ENCODE assay signal across 8 cellular contexts in the genomic region with DNA sequence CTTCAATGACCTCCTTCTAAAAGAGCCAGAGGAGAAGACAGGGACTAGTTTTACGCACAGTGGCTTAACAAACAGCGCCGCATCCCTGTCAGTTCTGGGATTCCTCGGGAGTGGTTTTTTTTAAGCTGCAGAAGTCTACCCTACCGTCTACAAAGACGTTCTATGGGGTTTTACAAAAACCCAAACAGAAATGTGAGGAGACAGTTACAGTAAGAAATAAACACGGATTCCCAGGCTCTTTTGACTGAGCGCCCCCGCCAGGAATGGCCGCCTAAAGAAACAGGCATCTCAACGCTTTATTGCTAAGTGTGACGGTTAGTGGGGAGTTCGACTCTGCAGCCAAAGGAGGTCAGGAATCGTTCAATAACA. TPM values are rescaled to one million over a fixed set of nuclear protein-coding genes. Genes with fewer than 3 reads are reported as not detected.
DNase-seq lines count a peak whose midpoint lies in the region; ATAC-seq and TF ChIP-seq lines count a peak whose summit lies in the region.

No MANE protein-coding gene starts in this region.

- peaks cover 17 to 42% of the 10 kb centered on the region in 2 experiments for H3K79me1 ChIP-seq in IMR-90 (ENCODE audit: low read depth in 1 of 2, low read length in 2 of 2)

- no peaks in the 10 kb centered on the region for H3K27me3 ChIP-seq in IMR-90 (ENCODE audit: control insufficient read depth, insufficient read depth, low read length)
- no peaks in the 10 kb centered on the region for H3K27me3 ChIP-seq in esophagus (ENCODE audit: control insufficient read depth in 1 of 2, insufficient read depth in 2 of 2, low read length in 2 of 2)
- no peaks in the 10 kb centered on the region for H3K27me3 ChIP-seq in muscle layer of colon (ENCODE audit: control insufficient read depth in 1 of 2, insufficient read depth in 2 of 2, low read length in 2 of 2)

- H3K9me3 ChIP-seq in IMR-90 (ENCODE audit: control insufficient read depth, insufficient read depth, low read length), result no peaks in the 10 kb centered on the region
- no peaks in the 10 kb centered on the region for H3K9me3 ChIP-seq in T-helper 17 cell (ENCODE audit: control insufficient read depth, low read length, poor library complexity, severe bottlenecking)
- no peaks in the 10 kb centered on the region for H3K9me3 ChIP-seq in esophagus (ENCODE audit: control insufficient read depth in 2 of 2, insufficient read depth in 1 of 2, low read depth in 1 of 2, low read length in 1 of 2)
- H3K9me3 ChIP-seq in muscle layer of colon (ENCODE audit: low read length), result no peaks in the 10 kb centered on the region

- H3K36me3 ChIP-seq in IMR-90 (ENCODE audit: control insufficient read depth, insufficient read depth, low read length) (peaks cover 24% of the 10 kb centered on the region), esophagus (ENCODE audit: control insufficient read depth in 2 of 2, insufficient read depth in 2 of 2, low read length in 1 of 2) (peaks cover 0 to 11% of the 10 kb centered on the region in 2 donors), muscle layer of colon (ENCODE audit: insufficient read depth, low read length) (peaks cover 25% of the 10 kb centered on the region)

- H4K5ac ChIP-seq in IMR-90 (ENCODE audit: low read depth, low read length), result peak overlapping the region; percentile 93

- CTCF ChIA-PET in IMR-90 (lab: Yijun Ruan, JAX), result interaction anchor here (0.5 to 1.4 kb wide), 2 partner anchors 17 to 595 kb away, joined by 3 to 4 read pairs; no protein-coding TSS in a partner anchor

- TF ChIP-seq CTCF in IMR-90 (conservative IDR thresholded peaks at IDR 0.05; ENCODE audit: low read depth, low read length), result peak; percentile 49

- H3K4me3 ChIP-seq in IMR-90 (ENCODE audit: insufficient read depth, low read depth, low read length) (peak overlapping the region; percentile 94), esophagus (ENCODE audit: low read depth in 1 of 2, low read length in 2 of 2) (peak overlapping the region; percentile 93 to 98), muscle layer of colon (ENCODE audit: low read depth in 1 of 2, low read length in 2 of 2) (peak overlapping the region; percentile 93 to 94)

- H2BK15ac ChIP-seq in IMR-90 (ENCODE audit: low read depth, low read length), result no peak overlapping the region

- peak; percentile 70 for TF ChIP-seq RAD21 in IMR-90 (IDR thresholded peaks at IDR 0.05; ENCODE audit: low read length)

- H3K36me3 Mint-ChIP-seq in activated T-cell treated with anti-CD3 and anti-CD28 coated beads, Interleukin-2, amount 50 U/mL, for 24 hours (ENCODE audit: low read depth), result peaks cover 86% of the 10 kb centered on the region
- peaks cover 2% of the 10 kb centered on the region for H3K36me3 Mint-ChIP-seq in T-helper 17 cell (ENCODE audit: low read depth)

- intact Hi-C loops in IMR-90 (cut with micrococcal nuclease), result loop anchor here (1.0 to 5.0 kb wide), 4 partner anchors 52 to 555 kb away; no protein-coding TSS in a partner anchor

- peak overlapping the region; percentile 96 for H2AFZ ChIP-seq in IMR-90 (replicated peaks; ENCODE audit: low read length, poor library complexity)

- H3K9me1 ChIP-seq in IMR-90 (ENCODE audit: insufficient read depth, low read length), result no peaks in the 10 kb centered on the region

- peak overlapping the region; percentile 95 for H3K27ac Mint-ChIP-seq in activated T-cell treated with anti-CD3 and anti-CD28 coated beads, Interleukin-2, amount 50 U/mL, for 24 hours
- H3K27ac Mint-ChIP-seq in T-helper 17 cell, result peak overlapping the region; percentile 91

- peak overlapping the region; percentile 68 for H2AK9ac ChIP-seq in IMR-90 (replicated peaks; ENCODE audit: low read depth, low read length, poor library complexity)

- H3K27me3 Mint-ChIP-seq in activated T-cell treated with anti-CD3 and anti-CD28 coated beads, Interleukin-2, amount 50 U/mL, for 24 hours, result no peaks in the 10 kb centered on the region
- H3K27me3 Mint-ChIP-seq in T-helper 17 cell, result no peaks in the 10 kb centered on the region

- H2BK5ac ChIP-seq in IMR-90 (ENCODE audit: low read depth, low read length, poor library complexity, severe bottlenecking), result peak overlapping the region; percentile 31

- H3K4me1 Mint-ChIP-seq in activated T-cell treated with anti-CD3 and anti-CD28 coated beads, Interleukin-2, amount 50 U/mL, for 24 hours (ENCODE audit: low read depth), result peaks cover 46% of the 10 kb centered on the region
- peaks cover 39% of the 10 kb centered on the region for H3K4me1 Mint-ChIP-seq in T-helper 17 cell

- whole genome bisulfite sequencing in IMR-90 (ENCODE audit: extremely low coverage in 2 of 2, insufficient read length in 1 of 2), 2 experiments, result 0% methylated on average over 3 of the region's 14 CpGs; no CpG with 5 or more reads in 1 of the 2 experiments
- WGBS in esophagus, 2 donors, result 0% methylated on average over 14 of the region's 14 CpGs

- peak overlapping the region; percentile 90; the same call in 1 of the 2 replicates for H2AK5ac ChIP-seq in IMR-90 (ENCODE audit: low read depth, low read length)

- dilution Hi-C loops in IMR-90 (cut with HindIII; ENCODE audit: low sequenced_read_pairs, unreplicated experiment), result no loop called here

- POLR2A ChIA-PET in IMR-90 (lab: Charles Lee; ENCODE audit: unreplicated experiment), result no interaction called here

- H3K9ac ChIP-seq in IMR-90 (ENCODE audit: low read depth, low read length), result peak overlapping the region; percentile 89
- H3K9ac ChIP-seq in muscle layer of colon (ENCODE audit: low read length), result peak overlapping the region; percentile 75

- H3K23ac ChIP-seq in IMR-90 (ENCODE audit: low read depth, low read length), result peak overlapping the region; percentile 70

- H2BK20ac ChIP-seq in IMR-90 (ENCODE audit: low read depth, low read length), result no peak overlapping the region

- no peaks in the 10 kb centered on the region for H3K9me3 Mint-ChIP-seq in activated T-cell treated with anti-CD3 and anti-CD28 coated beads, Interleukin-2, amount 50 U/mL, for 24 hours

- H3K18ac ChIP-seq in IMR-90 (ENCODE audit: low read depth, low read length), result no peak overlapping the region

- peak overlapping the region; percentile 73 for H3K27ac ChIP-seq in IMR-90 (ENCODE audit: insufficient read depth, low read length)
- H3K27ac ChIP-seq in esophagus (ENCODE audit: low read depth in 2 of 2, low read length in 1 of 2), result peak overlapping the region in 1 of 2 donors; percentile 75
- H3K27ac ChIP-seq in muscle layer of colon (ENCODE audit: low read depth, low read length), result peak overlapping the region; percentile 76

- in situ Hi-C loops in IMR-90 (cut with MboI; ENCODE audit: low sequenced_read_pairs), result no loop called here

- H3K4ac ChIP-seq in IMR-90 (ENCODE audit: low read depth, low read length), result peak overlapping the region; percentile 36

- peak overlapping the region; percentile 92 for H3K4me2 ChIP-seq in IMR-90 (ENCODE audit: low read depth, low read length)

- TF ChIP-seq POLR2A in IMR-90 (IDR thresholded peaks at IDR 0.05; ENCODE audit: low read depth, low read length), result no peak

- H3K4me3 Mint-ChIP-seq in activated T-cell treated with anti-CD3 and anti-CD28 coated beads, Interleukin-2, amount 50 U/mL, for 24 hours, result peak overlapping the region; percentile 90
- peak overlapping the region; percentile 94 for H3K4me3 Mint-ChIP-seq in T-helper 17 cell

- H3K14ac ChIP-seq in IMR-90 (replicated peaks; ENCODE audit: low read depth, low read length), result 0 out of 2 replicates have a peak overlapping the region, but pooled peaks have one; percentile 24

- H4K8ac ChIP-seq in IMR-90 (ENCODE audit: low read depth in 2 of 2, low read length in 2 of 2), result peak overlapping the region; percentile 76 to 94

- H3K4me1 ChIP-seq in IMR-90 (ENCODE audit: control insufficient read depth, insufficient read depth, low read length) (no peaks in the 10 kb centered on the region; the same call in 1 of the 2 replicates), esophagus (ENCODE audit: control insufficient read depth in 2 of 2, insufficient read depth in 2 of 2, low read length in 1 of 2) (no peaks in the 10 kb centered on the region), muscle layer of colon (ENCODE audit: insufficient read depth, low read length) (peaks cover 26% of the 10 kb centered on the region)

- ATAC-seq in GM21717 (IDR thresholded peaks at IDR 0.05; ENCODE audit: unreplicated experiment), result peak; percentile 19
- peak; percentile 59 for ATAC-seq in IMR-90 (ENCODE audit: low read depth)
- ATAC-seq in T-helper 17 cell, result peak; percentile 44

- H4K91ac ChIP-seq in IMR-90 (ENCODE audit: insufficient read depth, low read depth, low read length), result 0 out of 2 replicates have a peak overlapping the region, but pooled peaks have one; percentile 59

- BruUV-seq in IMR-90 (replicated peaks; lab: Mats Ljungman, UMichigan), result no TSS peak

- peaks cover 11% of the 10 kb centered on the region for H4K20me1 ChIP-seq in IMR-90 (ENCODE audit: insufficient read depth, low read length)

- peak overlapping the region; percentile 13 for H3K56ac ChIP-seq in IMR-90 (ENCODE audit: extremely low read depth, insufficient read depth, low read length)

- H2BK120ac ChIP-seq in IMR-90 (ENCODE audit: low read depth, low read length), result no peak overlapping the region; the same call in 1 of the 2 replicates

- no peak for DNase-seq in activated T-cell treated with anti-CD3 and anti-CD28 coated beads, Interleukin-2, amount 50 U/mL, for 24 hours
- DNase-seq in activated T-cell treated with anti-CD3 and anti-CD28 coated beads, Interleukin-2, amount 50 U/mL, for 1 hour, result no peak
- DNase-seq in IMR-90 (peak; percentile 63), T-helper 17 cell (no peak), cortex of kidney (lab: John Stamatoyannopoulos, UW) (no peak)

RNA-seq across cellular contexts. Expression of gene ALKBH1, which starts 0.5 kb away (rescaled TPM):
- 9.2 and 10.8 TPM in 2 replicates for total RNA-seq in IMR-90 (2012; rRNA removed)
- polyA plus RNA-seq in IMR-90 (2012; rRNA removed), result 9.6 and 10.0 TPM in 2 replicates
- 3.6 and 4.1 TPM in 2 replicates for polyA plus RNA-seq in IMR-90 (2012; cell fraction: cytosol; rRNA removed)
- polyA plus RNA-seq in IMR-90 (2012; cell fraction: nucleus; rRNA removed; ENCODE audit: low replicate concordance), result 4.0 and 8.9 TPM in 2 replicates
- total RNA-seq in T-helper 17 cell, result 10 to 100 TPM in 1 of 2 donors, 1 to 10 TPM in 1; 8.8 to 10.6 TPM
- 1 to 10 TPM; 3.2 to 5.8 TPM for polyA plus RNA-seq in esophagus

RNA-seq across cellular contexts. Expression of gene SLIRP, which starts 0.6 kb away (rescaled TPM):
- total RNA-seq in IMR-90 (2012; rRNA removed) (226 and 309 TPM in 2 replicates), T-helper 17 cell (10 to 100 TPM; 37.7 to 43.9 TPM)
- polyA plus RNA-seq in IMR-90 (2012; rRNA removed) (220 and 244 TPM in 2 replicates), esophagus (100 to 1,000 TPM; 310 to 442 TPM)
- polyA plus RNA-seq in IMR-90 (2012; cell fraction: cytosol; rRNA removed), result 101 and 793 TPM in 2 replicates
- polyA plus RNA-seq in IMR-90 (2012; cell fraction: nucleus; rRNA removed; ENCODE audit: low replicate concordance), result 15.2 and 49.3 TPM in 2 replicates

RNA-seq across cellular contexts. Expression of gene SNW1, which starts 53.6 kb away (rescaled TPM):
- 30.6 and 50.3 TPM in 2 replicates for total RNA-seq in IMR-90 (2012; rRNA removed)
- polyA plus RNA-seq in IMR-90 (2012; rRNA removed), result 28.2 and 29.2 TPM in 2 replicates
- polyA plus RNA-seq in IMR-90 (2012; cell fraction: cytosol; rRNA removed), result 3.2 and 7.4 TPM in 2 replicates
- polyA plus RNA-seq in IMR-90 (2012; cell fraction: nucleus; rRNA removed; ENCODE audit: low replicate concordance), result 1.6 and 17.5 TPM in 2 replicates
- 10 to 100 TPM; 90.6 to 92.2 TPM for total RNA-seq in T-helper 17 cell
- 10 to 100 TPM; 20.0 to 32.7 TPM for polyA plus RNA-seq in esophagus
